8 cellular contexts compared by ENCODE assay signal in genomic region chr16:17369441-17369951, GRCh38.
DNase-seq lines count a peak whose midpoint lies in the region; ATAC-seq, FAIRE-seq and TF ChIP-seq lines count a peak whose summit lies in the region.

No MANE protein-coding gene starts in this region.

- RAD21 ChIA-PET in GM12878 (lab: Charles Lee; ENCODE audit: unreplicated experiment) = interaction anchor here (0.7 to 13.5 kb wide), 19 partner anchors 9 to 301 kb away, joined by 3 to 162 read pairs (median 4); no protein-coding TSS in a partner anchor

- no peak overlapping the region for H3K23ac ChIP-seq in H9 (ENCODE audit: insufficient read length, low read depth, low read length)

- H3K79me2 ChIP-seq in H9 (ENCODE audit: insufficient read depth, low read length) = no peaks in the 10 kb centered on the region
- no peaks in the 10 kb centered on the region for H3K79me2 ChIP-seq in GM12878 (ENCODE audit: control insufficient read depth, insufficient read depth, low read length)

- H3K27ac Mint-ChIP-seq in CD14-positive monocyte (peak overlapping the region; percentile 95 to 99 (median 98)), H9 (peak overlapping the region in 2 of 3 experiments; percentile 49 to 91; a peak in 4 of 7 replicates)
- H3K27ac Mint-ChIP-seq in natural killer cell treated with Interleukin-12 subunit alpha and Interleukin-12 subunit beta and Interleukin-15 and Interleukin-18, amount 100 ng/mL, for 72 hours = peak overlapping the region; percentile 93 to 97

- H3K4me1 Mint-ChIP-seq in CD14-positive monocyte = peaks cover 75% of the 10 kb centered on the region
- peaks cover 64 to 67% of the 10 kb centered on the region in 2 experiments for H3K4me1 Mint-ChIP-seq in H9
- H3K4me1 Mint-ChIP-seq in natural killer cell treated with Interleukin-12 subunit alpha and Interleukin-12 subunit beta and Interleukin-15 and Interleukin-18, amount 100 ng/mL, for 72 hours (ENCODE audit: low read depth in 2 of 2) = peaks cover 79 to 87% of the 10 kb centered on the region in 2 donors

- no peaks in the 10 kb centered on the region for H3K23me2 ChIP-seq in H9 (ENCODE audit: insufficient read length, low read depth, low read length, poor library complexity, severe bottlenecking)

- DNase-seq in CD14-positive monocyte (ENCODE audit: low spot score) (peak; percentile 85), H9 (no peak), T-helper 9 cell (peak; percentile 63), GM12878 (ENCODE audit: low read depth, low spot score) (peak; percentile 53), upper lobe of left lung (peak in 1 of 2 donors; percentile 81), NCI-H82 (lab: John Stamatoyannopoulos, UW) (no peak), DMS153 treated with DMSO at 0.1 percent for 48 hours (lab: John Stamatoyannopoulos, UW; ENCODE audit: unreplicated experiment) (no peak)
- peak; percentile 87 for DNase-seq in natural killer cell treated with Interleukin-12 subunit alpha and Interleukin-12 subunit beta and Interleukin-15 and Interleukin-18, amount 100 ng/mL, for 72 hours (ENCODE audit: low spot score)

- H3K4me3 Mint-ChIP-seq in CD14-positive monocyte (peak overlapping the region; percentile 65 to 87), H9 (no peak overlapping the region; a peak in 1 of 5 replicates)
- peak overlapping the region; percentile 83 for H3K4me3 Mint-ChIP-seq in natural killer cell treated with Interleukin-12 subunit alpha and Interleukin-12 subunit beta and Interleukin-15 and Interleukin-18, amount 100 ng/mL, for 72 hours

- TF ChIP-seq CTCF in CD14-positive monocyte (IDR thresholded peaks at IDR 0.05) (no peak), H9 (conservative IDR thresholded peaks at IDR 0.05) (no peak), GM12878 (IDR thresholded peaks at IDR 0.05 in 2 of 3, conservative IDR thresholded peaks at IDR 0.05 in 1 of 3; ENCODE audit: control insufficient read depth in 2 of 3, extremely low read depth in 1 of 3, insufficient read depth in 1 of 3, low read depth in 3 of 3, low read length in 3 of 3) (no peak), upper lobe of left lung (IDR thresholded peaks at IDR 0.05) (no peak)

- H3K18ac ChIP-seq in H9 (ENCODE audit: insufficient read length, low read depth, low read length) = no peak overlapping the region

- H3K9me3 ChIP-seq in H9 (ENCODE audit: control insufficient read depth, low read depth, low read length) (no peaks in the 10 kb centered on the region), GM12878 (replicated peaks; ENCODE audit: control insufficient read depth, insufficient read depth, low read length) (no peaks in the 10 kb centered on the region), upper lobe of left lung (no peaks in the 10 kb centered on the region)

- in situ Hi-C loops in GM12878 (cut with MboI) = no loop called here

- TF ChIP-seq POLR2A in GM12878 (IDR thresholded peaks at IDR 0.05; ENCODE audit: low read depth, low read length) = peak; percentile 50
- TF ChIP-seq POLR2A in upper lobe of left lung (IDR thresholded peaks at IDR 0.05) = peak in 1 of 4 donors; percentile 39

- CTCF ChIA-PET in GM12878 (lab: Yijun Ruan, JAX) = interaction anchor here (0.7 to 5.5 kb wide), 12 partner anchors 9 to 109 kb away, joined by 3 to 47 read pairs (median 4); no protein-coding TSS in a partner anchor

- no peaks in the 10 kb centered on the region for H4K20me1 ChIP-seq in H9 (ENCODE audit: control insufficient read depth, insufficient read depth, insufficient read length)
- H4K20me1 ChIP-seq in GM12878 (ENCODE audit: control insufficient read depth, insufficient read depth) = no peaks in the 10 kb centered on the region

- no peak overlapping the region for H2BK15ac ChIP-seq in H9 (ENCODE audit: low read depth, low read length)

- H3K36me3 Mint-ChIP-seq in CD14-positive monocyte = peaks cover 5 to 13% of the 10 kb centered on the region in 2 donors
- H3K36me3 Mint-ChIP-seq in H9 (ENCODE audit: insufficient read depth in 1 of 3, low read depth in 3 of 3) = no peaks in the 10 kb centered on the region; a peak in 1 of 7 replicates
- H3K36me3 Mint-ChIP-seq in natural killer cell treated with Interleukin-12 subunit alpha and Interleukin-12 subunit beta and Interleukin-15 and Interleukin-18, amount 100 ng/mL, for 72 hours = peaks cover 5% of the 10 kb centered on the region

- no CpG with 5 or more reads among the region's 10 CpGs for WGBS in H9 (ENCODE audit: extremely low coverage, insufficient read length, low lambda C conversion rate)
- 10% methylated on average over 10 of the region's 10 CpGs for WGBS in GM12878 (ENCODE audit: insufficient coverage, insufficient replicate concordance, low lambda C conversion rate, missing lambda C conversion rate)
- WGBS in upper lobe of left lung, 2 donors = 25 to 37% methylated on average over 7 to 10 of the region's 10 CpGs

- no peak overlapping the region for H2BK5ac ChIP-seq in H9 (ENCODE audit: insufficient read length, low read length)

- H3K4me3 ChIP-seq in GM12878 (peak overlapping the region; percentile 41; the same call in 1 of the 2 replicates), upper lobe of left lung (peak overlapping the region in 1 of 4 donors; percentile 15)

- H2BK12ac ChIP-seq in H9 (ENCODE audit: insufficient read length, low read depth, low read length) = no peak overlapping the region

- H3K4ac ChIP-seq in H9 (ENCODE audit: low read depth, low read length) = no peak overlapping the region

- no peak overlapping the region for H2BK20ac ChIP-seq in H9 (ENCODE audit: low read depth, low read length, poor library complexity, severe bottlenecking)

- H3K4me1 ChIP-seq in H9 (ENCODE audit: insufficient read depth, low read length) = peaks cover 15% of the 10 kb centered on the region; the same call in 1 of the 2 replicates
- H3K4me1 ChIP-seq in GM12878 (ENCODE audit: control insufficient read depth, insufficient read depth, low read length) = peaks cover 52% of the 10 kb centered on the region
- H3K4me1 ChIP-seq in upper lobe of left lung = peaks cover 23 to 54% (median 37%) of the 10 kb centered on the region in 4 donors

- H2AK5ac ChIP-seq in H9 (ENCODE audit: insufficient read length, low read length) = no peak overlapping the region

- no peak overlapping the region for H3K9ac ChIP-seq in H9 (ENCODE audit: extremely low read depth, insufficient read length, low read length)
- H3K9ac ChIP-seq in GM12878 (ENCODE audit: control insufficient read depth, insufficient read depth, low read length) = peak overlapping the region; percentile 30

- H4K8ac ChIP-seq in H9 (replicated peaks; ENCODE audit: insufficient read length, low read depth, low read length) = no peak overlapping the region

- POLR2A ChIA-PET in GM12878 (lab: Charles Lee) = interaction anchor here (0.6 to 4.3 kb wide), 12 partner anchors 9 to 158 kb away, joined by 3 to 46 read pairs (median 6); no protein-coding TSS in a partner anchor

- H2AFZ ChIP-seq in H9 (ENCODE audit: low read length) = no peak overlapping the region
- peak overlapping the region; percentile 69 for H2AFZ ChIP-seq in GM12878 (ENCODE audit: control insufficient read depth, low read depth, low read length)

- H3K9me3 Mint-ChIP-seq in CD14-positive monocyte = no peaks in the 10 kb centered on the region
- H3K9me3 Mint-ChIP-seq in H9 = no peaks in the 10 kb centered on the region
- peaks cover 3% of the 10 kb centered on the region for H3K9me3 Mint-ChIP-seq in natural killer cell treated with Interleukin-12 subunit alpha and Interleukin-12 subunit beta and Interleukin-15 and Interleukin-18, amount 100 ng/mL, for 72 hours

- H3K27me3 ChIP-seq in H9 (ENCODE audit: insufficient read depth, low read length) (no peaks in the 10 kb centered on the region), GM12878 (replicated peaks in 1 of 2; ENCODE audit: control insufficient read depth in 2 of 2, insufficient read depth in 2 of 2, low read length in 1 of 2) (no peaks in the 10 kb centered on the region), upper lobe of left lung (no peaks in the 10 kb centered on the region)

- no peak overlapping the region for H4K91ac ChIP-seq in H9 (ENCODE audit: insufficient read length, low read depth, low read length)

- intact Hi-C loops in CD14-positive monocyte (cut with micrococcal nuclease) (loop anchor here in 1 of 2 donors (5.0 kb wide), 1 partner anchor 48 kb away; no protein-coding TSS in a partner anchor), GM12878 (cut with micrococcal nuclease; ENCODE audit: unreplicated experiment) (loop anchor here (2.0 to 5.0 kb wide), 3 partner anchors 33 to 98 kb away; no protein-coding TSS in a partner anchor)

- H3K27ac ChIP-seq in H9 (ENCODE audit: insufficient read length, low read depth, low read length) (no peak overlapping the region), GM12878 (ENCODE audit: control insufficient read depth, insufficient read depth) (peak overlapping the region; percentile 36), upper lobe of left lung (peak overlapping the region; percentile 66 to 81 (median 73))

- H4K5ac ChIP-seq in H9 (ENCODE audit: insufficient read length, low read depth, low read length) = no peak overlapping the region

- no peak overlapping the region for H3K14ac ChIP-seq in H9 (ENCODE audit: insufficient read depth, low read length)

- BruUV-seq in GM12878 (replicated peaks; lab: Mats Ljungman, UMichigan) = no TSS peak

- ATAC-seq in GM12878 = peak; percentile 94
- peak; percentile 90 to 91 for ATAC-seq in natural killer cell treated with Interleukin-12 subunit alpha and Interleukin-12 subunit beta and Interleukin-15 and Interleukin-18, amount 100 ng/mL, for 72 hours
- ATAC-seq in upper lobe of left lung (ENCODE audit: low FRiP score in 2 of 2) = peak; percentile 78 to 81

- peak in 1 of 2 experiments; percentile 49; a peak in 1 of 4 replicates for TF ChIP-seq EP300 in GM12878 (IDR thresholded peaks at IDR 0.05; ENCODE audit: borderline replicate concordance in 1 of 2, control insufficient read depth in 1 of 2, low read depth in 2 of 2, low read length in 2 of 2)
- TF ChIP-seq EP300 in upper lobe of left lung (IDR thresholded peaks at IDR 0.05) = peak in 2 of 4 donors; percentile 27 to 32

- FAIRE-seq in GM12878 (lab: Jason Lieb, UNC) = peak; percentile 91

- H3K4me2 ChIP-seq in H9 (ENCODE audit: insufficient read depth, insufficient read length, low read length) (no peak overlapping the region), GM12878 (ENCODE audit: control insufficient read depth, insufficient read depth) (peak overlapping the region; percentile 72)

- H3T11ph ChIP-seq in H9 (ENCODE audit: low read length) = no peak overlapping the region

- no peak for TF ChIP-seq RAD21 in GM12878 (IDR thresholded peaks at IDR 0.05; ENCODE audit: insufficient read depth, low read depth, low read length)

- SMC1A ChIA-PET in GM12878 (lab: Charles Lee; ENCODE audit: uncharacterized antibody, unreplicated experiment) = interaction anchor here (0.6 to 22.0 kb wide), 26 partner anchors 8 to 299 kb away, joined by 3 to 303 read pairs (median 5); no protein-coding TSS in a partner anchor

- H3K79me1 ChIP-seq in H9 (ENCODE audit: insufficient read depth, low read depth, low read length, poor library complexity, severe bottlenecking) = no peaks in the 10 kb centered on the region

- H3K36me3 ChIP-seq in GM12878 (ENCODE audit: control insufficient read depth in 2 of 2, insufficient read depth in 2 of 2, low read length in 1 of 2) (no peaks in the 10 kb centered on the region), upper lobe of left lung (no peaks in the 10 kb centered on the region)

- no peak overlapping the region for H2BK120ac ChIP-seq in H9 (ENCODE audit: low read depth, low read length, poor library complexity, severe bottlenecking)

- H3K27me3 Mint-ChIP-seq in CD14-positive monocyte (ENCODE audit: low read depth in 3 of 3) (no peaks in the 10 kb centered on the region), H9 (ENCODE audit: low read depth) (no peaks in the 10 kb centered on the region; the same call in 1 of the 2 replicates)
- no peaks in the 10 kb centered on the region for H3K27me3 Mint-ChIP-seq in natural killer cell treated with Interleukin-12 subunit alpha and Interleukin-12 subunit beta and Interleukin-15 and Interleukin-18, amount 100 ng/mL, for 72 hours

- H3K56ac ChIP-seq in H9 (ENCODE audit: insufficient read length, low read depth, low read length) = no peak overlapping the region

Comparison
In these comparisons a context has a peak if more than half of its experiments do, and no peak if none do; other contexts are left out.
1. DNase-seq: peak in CD14-positive monocyte (single experiment), T-helper 9 cell (single experiment), GM12878 (single experiment) and natural killer cell treated with Interleukin-12 subunit alpha and Interleukin-12 subunit beta and Interleukin-15 and Interleukin-18, amount 100 ng/mL, for 72 hours (single experiment); none in H9 (single experiment), NCI-H82 (single experiment) and DMS153 treated with DMSO at 0.1 percent for 48 hours (single experiment).
2. H3K4me3 Mint-ChIP-seq: peak in CD14-positive monocyte (2 of 2) and natural killer cell treated with Interleukin-12 subunit alpha and Interleukin-12 subunit beta and Interleukin-15 and Interleukin-18, amount 100 ng/mL, for 72 hours (single experiment); none in H9 (0 of 2).
3. Peak in every context shown above with its lines, with median percentiles within 50 percentile points of each other: H3K27ac Mint-ChIP-seq and ATAC-seq.